Comparison of ENCODE assay signal across 1 cellular context in genomic region chr1:40476924-40477679, GRCh38.
TF ChIP-seq lines count a peak whose summit lies in the region.

ZFP69 (plus strand) TSS chr1:40477290; CDS start chr1:40479362, 2,072 bp downstream.

TF ChIP-seq in HepG2, 621 proteins besides CTCF, POLR2A, EP300 and RAD21 (continued from another document):
- TF ChIP-seq ATF2 (CRISPR knock-in tag; IDR thresholded peaks at IDR 0.05) (0 out of 2 replicates have a peak, but pooled peaks have one; percentile 21), THRA (CRISPR knock-in tag; IDR thresholded peaks at IDR 0.05; ENCODE audit: borderline replicate concordance) (no peak), ZNF720 (CRISPR knock-in tag; IDR thresholded peaks at IDR 0.05) (no peak), FOXA3 (CRISPR knock-in tag; IDR thresholded peaks at IDR 0.05) (0 out of 2 replicates have a peak, but pooled peaks have one; percentile 15), ZNF3 (CRISPR knock-in tag; IDR thresholded peaks at IDR 0.05) (no peak), ZSCAN5A (CRISPR knock-in tag; IDR thresholded peaks at IDR 0.05; ENCODE audit: borderline replicate concordance) (no peak), REXO4 (CRISPR knock-in tag; IDR thresholded peaks at IDR 0.05; ENCODE audit: borderline replicate concordance) (no peak), ARID5B (CRISPR knock-in tag; IDR thresholded peaks at IDR 0.05) (0 out of 2 replicates have a peak, but pooled peaks have one; percentile 26), ZNF687 (CRISPR knock-in tag; IDR thresholded peaks at IDR 0.05) (peak; percentile 85), NFATC3 (CRISPR knock-in tag; IDR thresholded peaks at IDR 0.05) (0 out of 2 replicates have a peak, but pooled peaks have one; percentile 31), ZNF761 (CRISPR knock-in tag; conservative IDR thresholded peaks at IDR 0.05) (0 out of 2 replicates have a peak, but pooled peaks have one; percentile 56)
